In genomic region chr1:208203127-208203847, GRCh38 we compare ENCODE assay signal across 10 cellular contexts. TPM values are rescaled to one million over a fixed set of nuclear protein-coding genes. Genes with fewer than 3 reads are reported as not detected.
DNase-seq lines count a peak whose midpoint lies in the region; ATAC-seq and TF ChIP-seq lines count a peak whose summit lies in the region.
"Had no signal": no experiment of that assay in that cellular context is flagged by ENCODE, and none has a peak within 500 bp of the region (broad histone marks: within the 10 kb centered on the region; RNA-seq: fewer than 3 reads in every experiment).

No MANE protein-coding gene starts in this region.

- H3K9me3 Mint-ChIP-seq in activated CD4-positive, alpha-beta T cell treated with anti-CD3 and anti-CD28 coated beads, Interleukin-2, amount 10 ng/mL, durations not matched to agents 7 days and 5 days: no peaks in the 10 kb centered on the region
- H3K9me3 Mint-ChIP-seq: memory B cell; T-helper 1 cell treated with Interleukin-12 subunit alpha and Interleukin-12 subunit beta and Interleukin-4 antibody, amounts not matched to agents 30 μg/mL and 1 μg/mL, for 36 hours had no signal

- intact Hi-C loops in IMR-90 (cut with micrococcal nuclease): loop anchor here (2.0 kb wide), 1 partner anchor 16 kb away; no protein-coding TSS in a partner anchor
- intact Hi-C loops in OCI-LY7 (cut with micrococcal nuclease; ENCODE audit: unreplicated experiment): no loop called here

- H3K27ac Mint-ChIP-seq in activated CD4-positive, alpha-beta T cell treated with anti-CD3 and anti-CD28 coated beads, Interleukin-2, amount 10 ng/mL, durations not matched to agents 7 days and 5 days: no peak overlapping the region
- H3K27ac Mint-ChIP-seq: memory B cell; T-helper 1 cell treated with Interleukin-12 subunit alpha and Interleukin-12 subunit beta and Interleukin-4 antibody, amounts not matched to agents 30 μg/mL and 1 μg/mL, for 36 hours had no signal

- peaks cover 0 to 50% of the 10 kb centered on the region in 2 experiments for H3K79me1 ChIP-seq in IMR-90 (ENCODE audit: low read depth in 1 of 2, low read length in 2 of 2)

- no peak overlapping the region for H3K18ac ChIP-seq in IMR-90 (ENCODE audit: low read depth, low read length)

- peak overlapping the region; percentile 35 for H2BK5ac ChIP-seq in IMR-90 (ENCODE audit: low read depth, low read length, poor library complexity, severe bottlenecking)

- no peaks in the 10 kb centered on the region for H3K9me2 ChIP-seq in OCI-LY7 (ENCODE audit: insufficient read depth, low read length)

- in situ Hi-C loops in IMR-90 (cut with MboI; ENCODE audit: low sequenced_read_pairs): no loop called here

- no peak for TF ChIP-seq CTCF in IMR-90 (conservative IDR thresholded peaks at IDR 0.05; ENCODE audit: low read depth, low read length)
- TF ChIP-seq CTCF in gastroesophageal sphincter (IDR thresholded peaks at IDR 0.05): no peak
- TF ChIP-seq CTCF in OCI-LY7 (conservative IDR thresholded peaks at IDR 0.05; ENCODE audit: low read length): no peak

- no peak overlapping the region for H3K27ac ChIP-seq in IMR-90 (ENCODE audit: insufficient read depth, low read length)
- peak overlapping the region; percentile 8 to 77 (median 66) for H3K27ac ChIP-seq in gastroesophageal sphincter
- H3K27ac ChIP-seq in skin epidermis: peak overlapping the region in 16 of 21 experiments; percentile 27 to 77 (median 52)
- H3K27ac ChIP-seq in OCI-LY7 (ENCODE audit: low read depth, low read length, poor library complexity, severe bottlenecking): no peak overlapping the region

- H3K27me3 Mint-ChIP-seq in activated CD4-positive, alpha-beta T cell treated with anti-CD3 and anti-CD28 coated beads, Interleukin-2, amount 10 ng/mL, durations not matched to agents 7 days and 5 days: peaks cover 2% of the 10 kb centered on the region

- H3K9me1 ChIP-seq in IMR-90 (ENCODE audit: insufficient read depth, low read length): peaks cover 39% of the 10 kb centered on the region

- no peak overlapping the region for H3K9ac ChIP-seq in IMR-90 (ENCODE audit: low read depth, low read length)

- H3K9me3 ChIP-seq in IMR-90 (ENCODE audit: control insufficient read depth, insufficient read depth, low read length): no peaks in the 10 kb centered on the region
- no peaks in the 10 kb centered on the region for H3K9me3 ChIP-seq in gastroesophageal sphincter
- no peaks in the 10 kb centered on the region for H3K9me3 ChIP-seq in OCI-LY7 (ENCODE audit: low read length)

- H3K4me3 ChIP-seq in IMR-90 (ENCODE audit: insufficient read depth, low read depth, low read length): no peak overlapping the region
- no peak overlapping the region for H3K4me3 ChIP-seq in gastroesophageal sphincter
- H3K4me3 ChIP-seq in skin epidermis: no peak overlapping the region
- H3K4me3 ChIP-seq in OCI-LY7 (ENCODE audit: low read depth, low read length, poor library complexity, severe bottlenecking): no peak overlapping the region

- H2BK120ac ChIP-seq in IMR-90 (ENCODE audit: low read depth, low read length): peak overlapping the region; percentile 81

- ATAC-seq in IMR-90 (ENCODE audit: low read depth): no peak
- ATAC-seq in gastroesophageal sphincter: no peak

- no peak overlapping the region for H3K56ac ChIP-seq in IMR-90 (ENCODE audit: extremely low read depth, insufficient read depth, low read length)

- TF ChIP-seq POLR2A in IMR-90 (IDR thresholded peaks at IDR 0.05; ENCODE audit: low read depth, low read length): no peak
- TF ChIP-seq POLR2A in gastroesophageal sphincter (IDR thresholded peaks at IDR 0.05): no peak

- no peak for TF ChIP-seq RAD21 in IMR-90 (IDR thresholded peaks at IDR 0.05; ENCODE audit: low read length)

- H4K8ac ChIP-seq in IMR-90 (ENCODE audit: low read depth in 2 of 2, low read length in 2 of 2): peak overlapping the region in 1 of 2 experiments; percentile 54; a peak in 2 of 4 replicates

- dilution Hi-C loops in IMR-90 (cut with HindIII; ENCODE audit: low sequenced_read_pairs, unreplicated experiment): no loop called here

- H3K27me3 ChIP-seq in IMR-90 (ENCODE audit: control insufficient read depth, insufficient read depth, low read length) (no peaks in the 10 kb centered on the region), gastroesophageal sphincter (no peaks in the 10 kb centered on the region)

- H2BK20ac ChIP-seq in IMR-90 (ENCODE audit: low read depth, low read length): peak overlapping the region; percentile 84

- no peaks in the 10 kb centered on the region for H3K4me1 Mint-ChIP-seq in activated CD4-positive, alpha-beta T cell treated with anti-CD3 and anti-CD28 coated beads, Interleukin-2, amount 10 ng/mL, durations not matched to agents 7 days and 5 days
- H3K4me1 Mint-ChIP-seq: memory B cell had no signal

- peak overlapping the region; percentile 62 for H2AK9ac ChIP-seq in IMR-90 (replicated peaks; ENCODE audit: low read depth, low read length, poor library complexity)

- TF ChIP-seq EP300 in gastroesophageal sphincter (IDR thresholded peaks at IDR 0.05): no peak

- POLR2A ChIA-PET in IMR-90 (lab: Charles Lee; ENCODE audit: unreplicated experiment): no interaction called here
- POLR2A ChIA-PET in activated CD4-positive, alpha-beta T cell treated with anti-CD3 and anti-CD28 coated beads, Interleukin-2, amount 10 ng/mL, durations not matched to agents 7 days and 5 days (lab: Charles Lee): no interaction called here
- POLR2A ChIA-PET in OCI-LY7 (lab: Charles Lee): no interaction called here

- H4K91ac ChIP-seq in IMR-90 (ENCODE audit: insufficient read depth, low read depth, low read length): peak overlapping the region; percentile 27; the same call in 1 of the 2 replicates

- peak overlapping the region; percentile 72; the same call in 1 of the 3 replicates for H2BK15ac ChIP-seq in IMR-90 (ENCODE audit: low read depth, low read length)

- peak overlapping the region; percentile 96 for H2AK5ac ChIP-seq in IMR-90 (ENCODE audit: low read depth, low read length)

- H3K4me3 Mint-ChIP-seq in activated CD4-positive, alpha-beta T cell treated with anti-CD3 and anti-CD28 coated beads, Interleukin-2, amount 10 ng/mL, durations not matched to agents 7 days and 5 days: no peak overlapping the region
- H3K4me3 Mint-ChIP-seq: memory B cell; T-helper 1 cell treated with Interleukin-12 subunit alpha and Interleukin-12 subunit beta and Interleukin-4 antibody, amounts not matched to agents 30 μg/mL and 1 μg/mL, for 36 hours had no signal

- H3K79me2 ChIP-seq in OCI-LY7 (ENCODE audit: insufficient read depth, low read depth, low read length): no peaks in the 10 kb centered on the region

- DNase-seq in IMR-90 (peak; percentile 46), RPMI7951 (ENCODE audit: low read depth) (peak; percentile 81), OCI-LY7 (ENCODE audit: low spot score) (no peak), SIG-M5 (lab: John Stamatoyannopoulos, UW) (no peak)
- DNase-seq in activated CD4-positive, alpha-beta T cell treated with anti-CD3 and anti-CD28 coated beads, Interleukin-2, amount 10 ng/mL, durations not matched to agents 7 days and 5 days: no peak
- no peak for DNase-seq in activated CD4-positive, CD25-positive, alpha-beta regulatory T cell treated with anti-CD3 and anti-CD28 coated beads, Interleukin-2, amount 50 U/mL, for 72 hours

- H2AFZ ChIP-seq in IMR-90 (replicated peaks; ENCODE audit: low read length, poor library complexity) (peak overlapping the region; percentile 48), OCI-LY7 (ENCODE audit: low read length) (no peak overlapping the region)

- H3K4me2 ChIP-seq in IMR-90 (ENCODE audit: low read depth, low read length): no peak overlapping the region
- no peak overlapping the region for H3K4me2 ChIP-seq in OCI-LY7 (ENCODE audit: low read length)

- H3K4me1 ChIP-seq in IMR-90 (ENCODE audit: control insufficient read depth, insufficient read depth, low read length) (peaks cover 23% of the 10 kb centered on the region), gastroesophageal sphincter (peaks cover 8 to 76% (median 36%) of the 10 kb centered on the region in 3 donors), OCI-LY7 (ENCODE audit: insufficient read depth, low read length, poor library complexity, severe bottlenecking) (no peaks in the 10 kb centered on the region)

- WGBS in IMR-90 (ENCODE audit: extremely low coverage in 2 of 2, insufficient read length in 1 of 2), 2 experiments: 10% methylated on average over 2 of the region's 13 CpGs; no CpG with 5 or more reads in 1 of the 2 experiments
- whole genome bisulfite sequencing in gastroesophageal sphincter (ENCODE audit: low coverage in 1 of 2), 2 donors: 64 to 80% methylated on average over 1 to 8 of the region's 13 CpGs

- CTCF ChIA-PET in IMR-90 (lab: Yijun Ruan, JAX): interaction anchor here (1.9 kb wide), 1 partner anchor 181 kb away, joined by 6 read pairs; no protein-coding TSS in a partner anchor
- CTCF ChIA-PET in activated CD4-positive, alpha-beta T cell treated with anti-CD3 and anti-CD28 coated beads, Interleukin-2, amount 10 ng/mL, durations not matched to agents 7 days and 5 days (lab: Charles Lee): interaction anchor here (1.4 kb wide), 1 partner anchor 35 kb away, joined by 3 read pairs; no protein-coding TSS in a partner anchor
- CTCF ChIA-PET in OCI-LY7 (lab: Charles Lee; ENCODE audit: unreplicated experiment): interaction anchor here (0.6 kb wide), 1 partner anchor 48 kb away, joined by 11 read pairs; no protein-coding TSS in a partner anchor

- peak overlapping the region; percentile 85 for H3K4ac ChIP-seq in IMR-90 (ENCODE audit: low read depth, low read length)

- H3K36me3 ChIP-seq in IMR-90 (ENCODE audit: control insufficient read depth, insufficient read depth, low read length): no peaks in the 10 kb centered on the region
- H3K36me3 ChIP-seq in gastroesophageal sphincter: peaks cover 0 to 43% of the 10 kb centered on the region in 2 donors
- no peaks in the 10 kb centered on the region for H3K36me3 ChIP-seq in OCI-LY7 (ENCODE audit: insufficient read depth, low read length)

- H4K20me1 ChIP-seq in IMR-90 (ENCODE audit: insufficient read depth, low read length) (no peaks in the 10 kb centered on the region), OCI-LY7 (ENCODE audit: insufficient read depth, low read length) (no peaks in the 10 kb centered on the region)

- BruUV-seq in IMR-90 (replicated peaks; lab: Mats Ljungman, UMichigan) (no TSS peak), OCI-LY7 (replicated peaks; lab: Mats Ljungman, UMichigan) (no TSS peak)

- H3K23ac ChIP-seq in IMR-90 (ENCODE audit: low read depth, low read length): peak overlapping the region; percentile 52; the same call in 1 of the 2 replicates

- H3K14ac ChIP-seq in IMR-90 (replicated peaks; ENCODE audit: low read depth, low read length): peak overlapping the region; percentile 65

- no peaks in the 10 kb centered on the region for H3K36me3 Mint-ChIP-seq in activated CD4-positive, alpha-beta T cell treated with anti-CD3 and anti-CD28 coated beads, Interleukin-2, amount 10 ng/mL, durations not matched to agents 7 days and 5 days (ENCODE audit: low read depth)
- H3K36me3 Mint-ChIP-seq: memory B cell had no signal

- H4K5ac ChIP-seq in IMR-90 (ENCODE audit: low read depth, low read length): no peak overlapping the region

RNA-seq across cellular contexts. Expression of gene PLXNA2, which starts 40.9 kb away (rescaled TPM):
- total RNA-seq in IMR-90 (2012; rRNA removed): 0.56 and 0.72 TPM in 2 replicates
- polyA plus RNA-seq in IMR-90 (2012; rRNA removed): 1.1 and 1.2 TPM in 2 replicates
- polyA plus RNA-seq in IMR-90 (2012; cell fraction: cytosol; rRNA removed): 0.45 and 0.59 TPM in 2 replicates
- 3.2 and 3.3 TPM in 2 replicates for polyA plus RNA-seq in IMR-90 (2012; cell fraction: nucleus; rRNA removed; ENCODE audit: low replicate concordance)
- total RNA-seq in RPMI7951 (2014; rRNA removed; shearing (Covaris generic)): 7.0 and 9.4 TPM in 2 replicates
- 10 to 100 TPM; 12.5 to 38.3 (median 32.0) TPM for total RNA-seq in gastroesophageal sphincter
- 1 to 10 TPM; 1.1 to 1.2 TPM for total RNA-seq in activated CD4-positive, alpha-beta T cell treated with anti-CD3 and anti-CD28 coated beads, Interleukin-2, amount 10 ng/mL, durations not matched to agents 7 days and 5 days
- total RNA-seq in OCI-LY7 (2014; rRNA removed; shearing (Covaris generic)): not detected in 2 replicates
- total RNA-seq in OCI-LY7 (2022): 0.20 and 0.23 TPM in 2 replicates

Comparison
In these comparisons a context has a peak if more than half of its experiments do, and no peak if none do; other contexts are left out.
1. DNase-seq: peak in IMR-90 (single experiment) and RPMI7951 (single experiment); none in activated CD4-positive, alpha-beta T cell treated with anti-CD3 and anti-CD28 coated beads, Interleukin-2, amount 10 ng/mL, durations not matched to agents 7 days and 5 days (single experiment), OCI-LY7 (single experiment), SIG-M5 (single experiment) and activated CD4-positive, CD25-positive, alpha-beta regulatory T cell treated with anti-CD3 and anti-CD28 coated beads, Interleukin-2, amount 50 U/mL, for 72 hours (single experiment).
2. H3K27ac ChIP-seq: peak in gastroesophageal sphincter (4 of 4) and skin epidermis (16 of 21); none in IMR-90 (single experiment) and OCI-LY7 (single experiment).